1 cellular context compared by ENCODE assay signal in genomic region chr3:28347374-28348285, GRCh38.
TF ChIP-seq lines count a peak whose summit lies in the region.

No MANE protein-coding gene starts in this region.

TF ChIP-seq in SK-N-SH, 30 proteins besides CTCF, POLR2A, EP300 and RAD21 (continued from another document):
- TF ChIP-seq ZBTB33 (IDR thresholded peaks at IDR 0.05; ENCODE audit: borderline replicate concordance, low read depth): no peak
- no peak for TF ChIP-seq NFIC (IDR thresholded peaks at IDR 0.05; ENCODE audit: borderline replicate concordance)
- no peak for TF ChIP-seq EZH2phosphoT487 (IDR thresholded peaks at IDR 0.05; ENCODE audit: borderline replicate concordance, low read depth)
- no peak for TF ChIP-seq GABPA (IDR thresholded peaks at IDR 0.05; ENCODE audit: low read depth)
- TF ChIP-seq ELF1 (IDR thresholded peaks at IDR 0.05): no peak
- no peak for TF ChIP-seq MEF2A (IDR thresholded peaks at IDR 0.05; ENCODE audit: borderline replicate concordance, low read depth)
- no peak for TF ChIP-seq REST (IDR thresholded peaks at IDR 0.05; ENCODE audit: low read depth, low read length)
- TF ChIP-seq YY1 (IDR thresholded peaks at IDR 0.05; ENCODE audit: low read depth): no peak
- no peak for TF ChIP-seq JUND (IDR thresholded peaks at IDR 0.05)
- no peak for TF ChIP-seq MAX (IDR thresholded peaks at IDR 0.05; ENCODE audit: low read depth)
